3 cellular contexts compared by ENCODE assay signal in genomic region chr21:7952648-7953047, GRCh38.
TF ChIP-seq lines count a peak whose summit lies in the region.

No MANE protein-coding gene starts in this region.

TF ChIP-seq in HepG2, 621 proteins besides CTCF, POLR2A, EP300 and RAD21 (continued from another document and continues in another):
- TF ChIP-seq SUZ12 (IDR thresholded peaks at IDR 0.05; ENCODE audit: low read depth, low read length): no peak
- peak; percentile 27; the same call in 1 of the 2 replicates for TF ChIP-seq FOXK2 (IDR thresholded peaks at IDR 0.05)
- no peak for TF ChIP-seq ISL2 (CRISPR knock-in tag; IDR thresholded peaks at IDR 0.05)
- TF ChIP-seq FOXP1 (IDR thresholded peaks at IDR 0.05): 0 out of 2 replicates have a peak, but pooled peaks have one; percentile 2
- no peak for TF ChIP-seq FOXP1 (CRISPR knock-in tag; IDR thresholded peaks at IDR 0.05)
- TF ChIP-seq PHB2 (IDR thresholded peaks at IDR 0.05; ENCODE audit: partially characterized antibody): peak; percentile 9
- peak; percentile 4; the same call in 1 of the 2 replicates for TF ChIP-seq FOXA1 (IDR thresholded peaks at IDR 0.05)
- TF ChIP-seq FOXA1 (CRISPR knock-in tag; IDR thresholded peaks at IDR 0.05): no peak
- TF ChIP-seq ATF7 (IDR thresholded peaks at IDR 0.05): peak; percentile 13; the same call in 1 of the 2 replicates
- no peak for TF ChIP-seq ATF7 (CRISPR knock-in tag; IDR thresholded peaks at IDR 0.05)
- no peak for TF ChIP-seq ZNF709 (CRISPR knock-in tag; IDR thresholded peaks at IDR 0.05)
- peak; percentile 46; the same call in 1 of the 2 replicates for TF ChIP-seq LCORL (IDR thresholded peaks at IDR 0.05)
- TF ChIP-seq LCORL (CRISPR knock-in tag; IDR thresholded peaks at IDR 0.05): no peak
- TF ChIP-seq PRDM15 (CRISPR knock-in tag; IDR thresholded peaks at IDR 0.05): 0 out of 2 replicates have a peak, but pooled peaks have one; percentile 52
- no peak for TF ChIP-seq SNAPC2 (CRISPR knock-in tag; IDR thresholded peaks at IDR 0.05)
- no peak for TF ChIP-seq MLXIP (CRISPR knock-in tag; IDR thresholded peaks at IDR 0.05; ENCODE audit: borderline replicate concordance)
- peak; percentile 89; the same call in 1 of the 2 replicates for TF ChIP-seq PLRG1 (conservative IDR thresholded peaks at IDR 0.05)

TF ChIP-seq in IMR-90, 13 proteins besides CTCF, POLR2A, EP300 and RAD21 (continued from another document):
- TF ChIP-seq MXI1 (IDR thresholded peaks at IDR 0.05; ENCODE audit: borderline replicate concordance, low read depth, low read length) (no peak), NFE2L2 (IDR thresholded peaks at IDR 0.05; ENCODE audit: low read depth, low read length) (no peak), CEBPB (IDR thresholded peaks at IDR 0.05; ENCODE audit: low read depth, low read length) (no peak), ELK1 (IDR thresholded peaks at IDR 0.05; ENCODE audit: borderline replicate concordance, low read depth, low read length) (no peak), FOS (IDR thresholded peaks at IDR 0.05; ENCODE audit: low read depth, low read length) (no peak), BHLHE40 (IDR thresholded peaks at IDR 0.05; ENCODE audit: low read depth, low read length) (no peak), MAFK (IDR thresholded peaks at IDR 0.05; ENCODE audit: low read depth, low read length) (no peak), SMC3 (IDR thresholded peaks at IDR 0.05; ENCODE audit: low read depth, low read length) (no peak), MAZ (IDR thresholded peaks at IDR 0.05; ENCODE audit: borderline replicate concordance, low read depth, low read length) (no peak)

TF ChIP-seq in liver, 16 proteins besides CTCF, POLR2A, EP300 and RAD21 (continued from another document):
- TF ChIP-seq ATF3 (IDR thresholded peaks at IDR 0.05) (no peak), JUND (IDR thresholded peaks at IDR 0.05) (no peak), HNF4G (IDR thresholded peaks at IDR 0.05) (no peak), TAF1 (conservative IDR thresholded peaks at IDR 0.05) (no peak), YY1 (IDR thresholded peaks at IDR 0.05) (no peak), EGR1 (IDR thresholded peaks at IDR 0.05; ENCODE audit: low read depth in 2 of 2) (no peak), MAX (IDR thresholded peaks at IDR 0.05) (no peak), REST (IDR thresholded peaks at IDR 0.05) (no peak), ZBTB33 (IDR thresholded peaks at IDR 0.05) (no peak), FOXA2 (IDR thresholded peaks at IDR 0.05) (no peak), HNF4A (conservative IDR thresholded peaks at IDR 0.05) (no peak)
